ENCODE assay signal across 8 cellular contexts in the genomic region with DNA sequence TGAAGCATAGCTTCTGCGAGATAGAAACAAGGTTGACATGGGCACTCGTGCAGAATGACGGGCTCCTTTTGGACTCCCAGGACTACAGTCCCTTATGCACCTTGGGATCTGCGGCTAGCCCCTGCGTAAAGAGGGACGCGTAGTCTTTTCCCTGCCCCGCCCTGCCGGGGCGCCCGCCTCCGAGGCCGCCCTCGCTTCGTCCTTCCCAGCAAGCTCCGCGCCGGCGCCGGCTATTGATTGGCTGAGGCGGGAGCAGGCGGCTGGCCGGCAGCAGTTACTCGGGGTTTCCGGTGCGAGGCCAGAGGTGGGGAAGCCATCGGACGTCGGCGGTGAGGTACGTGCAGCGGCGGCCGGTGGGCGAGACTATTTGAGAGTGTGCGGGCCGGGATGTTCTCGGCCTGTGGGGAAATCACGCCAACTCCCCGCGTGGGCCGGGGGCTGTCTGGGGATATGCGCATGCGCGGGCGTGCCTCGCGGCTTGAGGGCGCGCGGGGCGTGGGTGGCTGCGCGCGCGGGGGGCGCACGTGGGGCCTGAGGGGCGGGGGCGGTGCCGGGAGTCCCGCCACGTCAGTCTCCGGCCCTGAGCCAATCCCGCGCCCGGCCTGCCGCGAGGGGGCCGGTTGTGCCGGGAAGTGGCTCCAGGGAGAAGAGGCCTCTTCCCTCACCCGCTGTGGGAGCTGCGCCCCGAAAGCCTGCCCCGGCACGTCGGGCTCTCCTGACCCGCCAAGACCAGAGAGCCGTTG. TPM values are rescaled to one million over a fixed set of nuclear protein-coding genes. Genes with fewer than 3 reads are reported as not detected.
DNase-seq lines count a peak whose midpoint lies in the region; ATAC-seq, FAIRE-seq and TF ChIP-seq lines count a peak whose summit lies in the region.

TXLNA (plus strand) TSS at position 233 of the 743 bp plus-strand sequence. CDS start 671 bp downstream, outside the sequence.

- H3K27me3 ChIP-seq in bronchial epithelial cell (ENCODE audit: control insufficient read depth, insufficient read depth, low read length) = no peaks in the 10 kb centered on the region

- H3K9me3 Mint-ChIP-seq in WTC11 = no peaks in the 10 kb centered on the region

- no peak for DNase-seq in AG04449 (ENCODE audit: low read depth, low spot score)
- DNase-seq in NCI-H2227 (lab: John Stamatoyannopoulos, UW; ENCODE audit: unreplicated experiment) = peak; percentile 97
- peak; percentile 92 for DNase-seq in WTC11 (ENCODE audit: low spot score)
- DNase-seq in bronchial epithelial cell (ENCODE audit: low read depth) = peak; percentile 76
- DNase-seq in inferior parietal cortex (ENCODE audit: extremely low spot score) = peak; percentile 92
- peak; percentile 76 to 88 for DNase-seq in stimulated activated CD4-positive, alpha-beta T cell treated with anti-CD3 and anti-CD28 coated beads, Interleukin-12 subunit alpha, Interleukin-12 subunit beta, amount 100 ng/mL, for 24 hours (ENCODE audit: low read depth in 2 of 2)

- peaks cover 33% of the 10 kb centered on the region for H3K36me3 Mint-ChIP-seq in WTC11

- peak within 1 kb of the TSS; percentile 92 for H3K27ac Mint-ChIP-seq in WTC11

- FAIRE-seq in bronchial epithelial cell (lab: Jason Lieb, UNC) = no peak

- TF ChIP-seq CTCF in AG04449 (IDR thresholded peaks at IDR 0.05; ENCODE audit: insufficient read depth, low read length, missing control alignments) (peak; percentile 45), WTC11 (IDR thresholded peaks at IDR 0.05) (no peak), bronchial epithelial cell (IDR thresholded peaks at IDR 0.05; ENCODE audit: insufficient read depth, low read length, severe bottlenecking) (no peak)

- peaks cover 34% of the 10 kb centered on the region for H3K4me1 Mint-ChIP-seq in WTC11

- H3K36me3 ChIP-seq in bronchial epithelial cell (ENCODE audit: control insufficient read depth, insufficient read depth, low read length) = peaks cover 15% of the 10 kb centered on the region

- H3K27me3 Mint-ChIP-seq in WTC11 (ENCODE audit: low read depth) = no peaks in the 10 kb centered on the region; the same call in 1 of the 2 replicates

- H3K4me3 ChIP-seq in AG04449 (ENCODE audit: low read depth, low read length) (peak within 1 kb of the TSS; percentile 71), bronchial epithelial cell (ENCODE audit: low read depth, low read length) (peak within 1 kb of the TSS; percentile 49)

- POLR2A ChIA-PET in AG04449 (lab: Yijun Ruan, JAX) (interaction anchor here (0.7 to 2.4 kb wide), 10 partner anchors 11 to 156 kb away, joined by 3 to 18 read pairs (median 4); partner anchors contain the start of genes CCDC28B, KPNA6, MARCKSL1 and TMEM39B), WTC11 (lab: Charles Lee) (interaction anchor here (0.6 to 2.4 kb wide), 9 partner anchors 18 to 391 kb away, joined by 3 to 12 read pairs (median 3); partner anchors contain the start of genes CCDC28B, IQCC, KPNA6 and TMEM39B)

- CTCF ChIA-PET in AG04449 (lab: Yijun Ruan, JAX) (interaction anchor here (1.1 to 1.6 kb wide), 3 partner anchors 16 to 90 kb away, joined by 3 to 4 read pairs (median 3); no protein-coding TSS in a partner anchor), WTC11 (lab: Charles Lee) (interaction anchor here (0.6 to 3.6 kb wide), 16 partner anchors 21 to 390 kb away, joined by 3 to 21 read pairs (median 4); partner anchors contain the start of genes CCDC28B, IQCC, KPNA6 and TMEM39B)

- ATAC-seq in GM18873 (IDR thresholded peaks at IDR 0.05; ENCODE audit: low FRiP score, unreplicated experiment) = peak; percentile 68
- ATAC-seq in HG03135 (IDR thresholded peaks at IDR 0.05; ENCODE audit: unreplicated experiment) = peak; percentile 72
- ATAC-seq in WTC11 = peak; percentile 90

- peak within 1 kb of the TSS; percentile 91 for H3K4me3 Mint-ChIP-seq in WTC11

TF ChIP-seq in WTC11, 78 proteins besides CTCF, POLR2A, EP300 and RAD21 (continues in another document):
- TF ChIP-seq ZNF232 (CRISPR knock-in tag; IDR thresholded peaks at IDR 0.05) = peak; percentile 94
- TF ChIP-seq, protein P1, sequence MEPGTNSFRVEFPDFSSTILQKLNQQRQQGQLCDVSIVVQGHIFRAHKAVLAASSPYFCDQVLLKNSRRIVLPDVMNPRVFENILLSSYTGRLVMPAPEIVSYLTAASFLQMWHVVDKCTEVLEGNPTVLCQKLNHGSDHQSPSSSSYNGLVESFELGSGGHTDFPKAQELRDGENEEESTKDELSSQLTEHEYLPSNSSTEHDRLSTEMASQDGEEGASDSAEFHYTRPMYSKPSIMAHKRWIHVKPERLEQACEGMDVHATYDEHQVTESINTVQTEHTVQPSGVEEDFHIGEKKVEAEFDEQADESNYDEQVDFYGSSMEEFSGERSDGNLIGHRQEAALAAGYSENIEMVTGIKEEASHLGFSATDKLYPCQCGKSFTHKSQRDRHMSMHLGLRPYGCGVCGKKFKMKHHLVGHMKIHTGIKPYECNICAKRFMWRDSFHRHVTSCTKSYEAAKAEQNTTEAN (CRISPR knock-in tag; IDR thresholded peaks at IDR 0.05) = peak; percentile 61; the same call in 1 of the 2 replicates
- no peak for TF ChIP-seq ZBTB21 (CRISPR knock-in tag; IDR thresholded peaks at IDR 0.05; ENCODE audit: borderline replicate concordance)
- no peak for TF ChIP-seq JAZF1 (CRISPR knock-in tag; IDR thresholded peaks at IDR 0.05)
- TF ChIP-seq KAT7 (CRISPR knock-in tag; IDR thresholded peaks at IDR 0.05; ENCODE audit: borderline replicate concordance) = 0 out of 2 replicates have a peak, but pooled peaks have one; percentile 89
- TF ChIP-seq HMGA2 (CRISPR knock-in tag; IDR thresholded peaks at IDR 0.05) = no peak
- TF ChIP-seq SOX15 (CRISPR knock-in tag; IDR thresholded peaks at IDR 0.05) = no peak
- TF ChIP-seq, protein P2, sequence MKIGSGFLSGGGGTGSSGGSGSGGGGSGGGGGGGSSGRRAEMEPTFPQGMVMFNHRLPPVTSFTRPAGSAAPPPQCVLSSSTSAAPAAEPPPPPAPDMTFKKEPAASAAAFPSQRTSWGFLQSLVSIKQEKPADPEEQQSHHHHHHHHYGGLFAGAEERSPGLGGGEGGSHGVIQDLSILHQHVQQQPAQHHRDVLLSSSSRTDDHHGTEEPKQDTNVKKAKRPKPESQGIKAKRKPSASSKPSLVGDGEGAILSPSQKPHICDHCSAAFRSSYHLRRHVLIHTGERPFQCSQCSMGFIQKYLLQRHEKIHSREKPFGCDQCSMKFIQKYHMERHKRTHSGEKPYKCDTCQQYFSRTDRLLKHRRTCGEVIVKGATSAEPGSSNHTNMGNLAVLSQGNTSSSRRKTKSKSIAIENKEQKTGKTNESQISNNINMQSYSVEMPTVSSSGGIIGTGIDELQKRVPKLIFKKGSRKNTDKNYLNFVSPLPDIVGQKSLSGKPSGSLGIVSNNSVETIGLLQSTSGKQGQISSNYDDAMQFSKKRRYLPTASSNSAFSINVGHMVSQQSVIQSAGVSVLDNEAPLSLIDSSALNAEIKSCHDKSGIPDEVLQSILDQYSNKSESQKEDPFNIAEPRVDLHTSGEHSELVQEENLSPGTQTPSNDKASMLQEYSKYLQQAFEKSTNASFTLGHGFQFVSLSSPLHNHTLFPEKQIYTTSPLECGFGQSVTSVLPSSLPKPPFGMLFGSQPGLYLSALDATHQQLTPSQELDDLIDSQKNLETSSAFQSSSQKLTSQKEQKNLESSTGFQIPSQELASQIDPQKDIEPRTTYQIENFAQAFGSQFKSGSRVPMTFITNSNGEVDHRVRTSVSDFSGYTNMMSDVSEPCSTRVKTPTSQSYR (CRISPR knock-in tag; IDR thresholded peaks at IDR 0.05) = no peak; the same call in 1 of the 2 replicates
- TF ChIP-seq, protein P3, sequence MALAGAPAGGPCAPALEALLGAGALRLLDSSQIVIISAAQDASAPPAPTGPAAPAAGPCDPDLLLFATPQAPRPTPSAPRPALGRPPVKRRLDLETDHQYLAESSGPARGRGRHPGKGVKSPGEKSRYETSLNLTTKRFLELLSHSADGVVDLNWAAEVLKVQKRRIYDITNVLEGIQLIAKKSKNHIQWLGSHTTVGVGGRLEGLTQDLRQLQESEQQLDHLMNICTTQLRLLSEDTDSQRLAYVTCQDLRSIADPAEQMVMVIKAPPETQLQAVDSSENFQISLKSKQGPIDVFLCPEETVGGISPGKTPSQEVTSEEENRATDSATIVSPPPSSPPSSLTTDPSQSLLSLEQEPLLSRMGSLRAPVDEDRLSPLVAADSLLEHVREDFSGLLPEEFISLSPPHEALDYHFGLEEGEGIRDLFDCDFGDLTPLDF (CRISPR knock-in tag; IDR thresholded peaks at IDR 0.05) = no peak
- TF ChIP-seq ZNF317 (CRISPR knock-in tag; IDR thresholded peaks at IDR 0.05; ENCODE audit: borderline replicate concordance, low read depth) = no peak
- TF ChIP-seq, protein P4, sequence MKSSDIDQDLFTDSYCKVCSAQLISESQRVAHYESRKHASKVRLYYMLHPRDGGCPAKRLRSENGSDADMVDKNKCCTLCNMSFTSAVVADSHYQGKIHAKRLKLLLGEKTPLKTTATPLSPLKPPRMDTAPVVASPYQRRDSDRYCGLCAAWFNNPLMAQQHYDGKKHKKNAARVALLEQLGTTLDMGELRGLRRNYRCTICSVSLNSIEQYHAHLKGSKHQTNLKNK (CRISPR knock-in tag; IDR thresholded peaks at IDR 0.05) = no peak
- TF ChIP-seq IRF1 (CRISPR knock-in tag; IDR thresholded peaks at IDR 0.05) = no peak
- TF ChIP-seq, protein P5, sequence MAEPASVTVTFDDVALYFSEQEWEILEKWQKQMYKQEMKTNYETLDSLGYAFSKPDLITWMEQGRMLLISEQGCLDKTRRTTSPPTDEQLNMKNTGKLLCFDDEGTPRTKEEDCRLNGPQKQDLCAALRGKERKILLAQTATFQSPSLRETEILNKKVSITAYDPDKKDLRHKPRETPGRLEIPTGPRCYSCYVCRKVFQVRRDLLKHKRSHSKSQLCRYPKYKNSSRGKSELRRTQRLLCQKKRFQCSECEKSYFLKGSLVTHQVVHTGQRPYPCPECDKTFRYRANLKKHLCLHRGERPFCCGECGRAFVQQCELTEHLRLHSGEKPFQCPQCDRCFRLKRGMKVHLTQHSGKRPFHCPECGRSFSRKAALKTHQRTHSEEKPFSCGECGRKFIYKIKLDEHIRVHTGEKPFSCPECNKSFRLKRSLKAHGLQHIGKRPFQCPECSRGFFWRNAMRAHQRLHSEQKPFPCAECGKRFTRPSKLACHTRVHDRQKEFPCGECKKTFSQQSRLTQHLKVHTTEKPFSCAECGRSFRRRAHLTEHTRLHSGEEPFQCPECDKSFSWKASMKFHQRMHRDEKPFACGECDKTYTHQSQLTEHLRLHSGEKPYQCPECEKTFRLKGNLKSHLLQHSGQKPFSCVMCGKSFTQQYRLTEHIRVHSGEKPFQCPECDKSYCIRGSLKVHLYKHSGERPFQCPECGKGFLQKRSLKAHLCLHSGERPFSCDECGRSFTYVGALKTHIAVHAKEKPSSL (CRISPR knock-in tag; conservative IDR thresholded peaks at IDR 0.05) = no peak

RNA-seq across cellular contexts. Expression of gene TXLNA, which starts in this region (rescaled TPM):
- total RNA-seq in WTC11 (2021) = 46.3 to 49.8 TPM (median 47.2 TPM) in 3 replicates
- 54.0 and 62.7 TPM in 2 replicates for total RNA-seq in bronchial epithelial cell
